ENCODE assay signal across 8 cellular contexts in genomic region chr13:77696006-77696862, GRCh38. TPM values are rescaled to one million over a fixed set of nuclear protein-coding genes. Genes with fewer than 3 reads are reported as not detected.
DNase-seq lines count a peak whose midpoint lies in the region; ATAC-seq, FAIRE-seq and TF ChIP-seq lines count a peak whose summit lies in the region.

No MANE protein-coding gene starts in this region.

- dilution Hi-C loops in endothelial cell of umbilical vein (cut with MboI; ENCODE audit: extremely low pct_ligation_motif_present, low sequenced_read_pairs) = no loop called here

- peak; percentile 37 for DNase-seq in NCI-H82 (lab: John Stamatoyannopoulos, UW)
- no peak for DNase-seq in NCI-H82 treated with DMSO at 0.1 percent for 48 hours (lab: John Stamatoyannopoulos, UW; ENCODE audit: unreplicated experiment)
- peak; percentile 2 for DNase-seq in NCI-H2227 treated with DMSO at 0.1 percent for 48 hours (lab: John Stamatoyannopoulos, UW)
- DNase-seq in endothelial cell of umbilical vein (ENCODE audit: low read depth, low spot score) = peak; percentile 12
- DNase-seq in gastrocnemius medialis = no peak
- DNase-seq in T-helper 9 cell = no peak
- no peak for DNase-seq in AG08396 (ENCODE audit: low spot score)

- no peak overlapping the region for H3K4me2 ChIP-seq in endothelial cell of umbilical vein (ENCODE audit: insufficient read depth, low read length)

- TF ChIP-seq POLR2A in endothelial cell of umbilical vein (IDR thresholded peaks at IDR 0.05; ENCODE audit: low read depth, low read length) (no peak), gastrocnemius medialis (IDR thresholded peaks at IDR 0.05) (no peak)

- H3K9me1 ChIP-seq in endothelial cell of umbilical vein (replicated peaks; ENCODE audit: control insufficient read depth, extremely low read depth, insufficient read depth, low read length) = no peaks in the 10 kb centered on the region

- ATAC-seq in gastrocnemius medialis = no peak
- ATAC-seq in GM19035 (IDR thresholded peaks at IDR 0.05; ENCODE audit: unreplicated experiment) = no peak

- FAIRE-seq in endothelial cell of umbilical vein (lab: Jason Lieb, UNC) = no peak

- H4K20me1 ChIP-seq in endothelial cell of umbilical vein (replicated peaks; ENCODE audit: control insufficient read depth, extremely low read depth, insufficient read depth, low read length) = no peaks in the 10 kb centered on the region

- no peak overlapping the region for H2AFZ ChIP-seq in endothelial cell of umbilical vein (ENCODE audit: low read depth, low read length)

- TF ChIP-seq CTCF in endothelial cell of umbilical vein (IDR thresholded peaks at IDR 0.05; ENCODE audit: extremely low read depth in 1 of 2, insufficient read depth in 1 of 2, low read depth in 1 of 2, low read length in 2 of 2) = no peak
- no peak for TF ChIP-seq CTCF in gastrocnemius medialis (IDR thresholded peaks at IDR 0.05 in 4 of 5, conservative IDR thresholded peaks at IDR 0.05 in 1 of 5)

- in situ Hi-C loops in gastrocnemius medialis (cut with MboI; ENCODE audit: low sequenced_read_pairs in 4 of 4) = no loop called here

- peaks cover 7 to 26% of the 10 kb centered on the region in 2 experiments for H3K27me3 ChIP-seq in endothelial cell of umbilical vein (ENCODE audit: control insufficient read depth in 2 of 2, insufficient read depth in 2 of 2, low read length in 2 of 2)
- H3K27me3 ChIP-seq in gastrocnemius medialis = no peaks in the 10 kb centered on the region

- H3K9me3 ChIP-seq in endothelial cell of umbilical vein (replicated peaks; ENCODE audit: control insufficient read depth, insufficient read depth, low read length) (no peaks in the 10 kb centered on the region), gastrocnemius medialis (no peaks in the 10 kb centered on the region)

- H3K4me3 ChIP-seq in endothelial cell of umbilical vein (replicated peaks in 1 of 3; ENCODE audit: insufficient read depth in 1 of 3, low read depth in 1 of 3, low read length in 3 of 3) = no peak overlapping the region
- peak overlapping the region; percentile 64 to 78 (median 74) for H3K4me3 ChIP-seq in gastrocnemius medialis

- H3K9ac ChIP-seq in endothelial cell of umbilical vein (replicated peaks; ENCODE audit: extremely low read depth, insufficient read depth, low read length) = no peak overlapping the region

- H3K36me3 ChIP-seq in endothelial cell of umbilical vein (ENCODE audit: control insufficient read depth in 2 of 2, extremely low read depth in 1 of 2, insufficient read depth in 2 of 2, low read length in 2 of 2) = no peaks in the 10 kb centered on the region
- H3K36me3 ChIP-seq in gastrocnemius medialis = no peaks in the 10 kb centered on the region

- CTCF ChIA-PET in endothelial cell of umbilical vein (lab: Charles Lee) = interaction anchor here (1.2 to 1.3 kb wide), 2 partner anchors 103 to 203 kb away, joined by 3 read pairs; no protein-coding TSS in a partner anchor

- no peaks in the 10 kb centered on the region for H3K79me2 ChIP-seq in endothelial cell of umbilical vein (ENCODE audit: control insufficient read depth, insufficient read depth, low read length)

- no TSS peak for BruUV-seq in endothelial cell of umbilical vein (replicated peaks; lab: Mats Ljungman, UMichigan)

- intact Hi-C loops in endothelial cell of umbilical vein (cut with micrococcal nuclease) = loop anchor here (5.0 kb wide), 4 partner anchors 189 to 369 kb away; partner anchors contain the start of genes EDNRB and MYCBP2
- intact Hi-C loops in gastrocnemius medialis (cut with DNase I; ENCODE audit: low total_unique reads) = loop anchor here (2.0 kb wide), 1 partner anchor 367 kb away; no protein-coding TSS in a partner anchor

- no peak overlapping the region for H3K27ac ChIP-seq in endothelial cell of umbilical vein (ENCODE audit: insufficient read depth, low read depth, low read length)
- peak overlapping the region in 2 of 4 donors; percentile 28 to 50 for H3K27ac ChIP-seq in gastrocnemius medialis

- H3K4me1 ChIP-seq in endothelial cell of umbilical vein (ENCODE audit: control insufficient read depth, extremely low read depth, insufficient read depth, low read length) = no peaks in the 10 kb centered on the region
- peaks cover 13 to 15% of the 10 kb centered on the region in 2 donors for H3K4me1 ChIP-seq in gastrocnemius medialis

- POLR2A ChIA-PET in endothelial cell of umbilical vein (lab: Charles Lee) = no interaction called here

TF ChIP-seq in endothelial cell of umbilical vein, 7 proteins besides CTCF, POLR2A, EP300 and RAD21:
- no peak for TF ChIP-seq POLR2AphosphoS5 (IDR thresholded peaks at IDR 0.05; ENCODE audit: insufficient read depth, low read depth, low read length)
- no peak for TF ChIP-seq FOS (IDR thresholded peaks at IDR 0.05; ENCODE audit: borderline replicate concordance, insufficient read depth, low read length)
- TF ChIP-seq EZH2 (IDR thresholded peaks at IDR 0.05; ENCODE audit: borderline replicate concordance, low read depth, low read length, severe bottlenecking) = no peak
- TF ChIP-seq GATA2 (IDR thresholded peaks at IDR 0.05; ENCODE audit: insufficient read depth, insufficient read length, low read depth, low read length) = no peak
- TF ChIP-seq JUN (IDR thresholded peaks at IDR 0.05; ENCODE audit: borderline replicate concordance, insufficient read depth, insufficient read length, low read depth) = no peak
- TF ChIP-seq MYC (IDR thresholded peaks at IDR 0.05; ENCODE audit: low read depth, low read length) = no peak
- TF ChIP-seq MAX (IDR thresholded peaks at IDR 0.05; ENCODE audit: insufficient read depth, insufficient read length) = no peak

RNA-seq across cellular contexts. Expression of gene SLAIN1, which starts 1.3 kb away (rescaled TPM):
- total RNA-seq in endothelial cell of umbilical vein (4.3 and 4.5 TPM in 2 replicates), gastrocnemius medialis (10 to 100 TPM in 2 of 4 donors, 1 to 10 TPM in 2; 3.2 to 17.5 (median 9.9) TPM)
- 2.5 and 4.1 TPM in 2 replicates for polyA plus RNA-seq in endothelial cell of umbilical vein
- polyA plus RNA-seq in endothelial cell of umbilical vein (2011; cell fraction: cytosol; rRNA removed) = 4.0 and 4.4 TPM in 2 replicates
- 4.0 and 4.8 TPM in 2 replicates for polyA plus RNA-seq in endothelial cell of umbilical vein (2011; cell fraction: nucleus; rRNA removed)
- polyA plus RNA-seq in endothelial cell of umbilical vein (2012) = 0.25 and 1.6 TPM in 2 replicates
- 7.5 and 11.9 TPM in 2 replicates for polyA minus RNA-seq in endothelial cell of umbilical vein
- polyA minus RNA-seq in endothelial cell of umbilical vein (2011; cell fraction: cytosol; rRNA and poly(A)+ RNA removed) = not detected
- 8.6 and 10.4 TPM in 2 replicates for polyA minus RNA-seq in endothelial cell of umbilical vein (2011; cell fraction: nucleus; rRNA and poly(A)+ RNA removed)

Comparison
In these comparisons a context has a peak if more than half of its experiments do, and no peak if none do; other contexts are left out.
1. DNase-seq: peak in NCI-H82 (single experiment), NCI-H2227 treated with DMSO at 0.1 percent for 48 hours (single experiment) and endothelial cell of umbilical vein (single experiment); none in NCI-H82 treated with DMSO at 0.1 percent for 48 hours (single experiment), gastrocnemius medialis (0 of 2), T-helper 9 cell (single experiment) and AG08396 (single experiment).
2. H3K4me3 ChIP-seq: peak in gastrocnemius medialis (4 of 4); none in endothelial cell of umbilical vein (0 of 3).